In the genomic region with DNA sequence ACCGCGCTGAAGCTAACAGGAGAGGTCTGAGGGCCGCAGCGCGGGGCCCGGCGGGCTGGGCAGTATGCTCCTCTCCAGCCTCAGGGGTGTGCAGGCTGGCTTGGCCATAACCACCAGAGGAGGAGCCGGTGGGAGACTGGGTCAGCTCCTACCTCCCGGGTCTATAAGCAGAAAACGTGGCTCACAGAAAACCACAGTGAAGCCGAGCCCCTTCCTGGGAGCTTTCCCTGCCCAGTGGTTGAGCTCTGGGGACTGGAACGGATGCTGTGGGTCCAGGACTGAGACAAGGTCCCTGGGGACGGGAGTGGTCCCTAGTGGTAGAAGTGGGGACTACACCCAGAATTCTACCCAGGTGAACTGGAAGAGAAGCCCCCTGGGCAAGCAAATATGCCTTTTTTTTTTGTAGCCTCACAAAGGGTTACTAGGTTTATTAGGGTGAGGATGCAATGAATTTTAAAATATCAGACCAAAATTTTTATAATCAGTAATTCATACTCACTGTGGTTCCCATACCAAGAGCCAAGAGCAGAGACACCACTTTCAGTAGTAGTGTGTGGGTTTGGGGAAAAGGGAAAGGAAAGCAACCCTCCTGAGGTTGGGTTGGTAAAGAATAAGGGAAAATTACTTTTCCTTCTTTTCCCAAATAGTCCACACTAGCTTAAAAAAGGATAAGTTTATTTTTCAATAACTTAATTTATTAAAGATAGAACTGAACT, we compare ENCODE assay signal across 8 cellular contexts.
DNase-seq lines count a peak whose midpoint lies in the region; ATAC-seq and TF ChIP-seq lines count a peak whose summit lies in the region.

No MANE protein-coding gene starts in this region.

- TF ChIP-seq CTCF in HFFc6 (IDR thresholded peaks at IDR 0.05) (peak; percentile 75), gastroesophageal sphincter (IDR thresholded peaks at IDR 0.05) (peak; percentile 15 to 51 (median 31)), smooth muscle cell (IDR thresholded peaks at IDR 0.05; ENCODE audit: borderline replicate concordance, insufficient read depth, poor library complexity, severe bottlenecking) (peak; percentile 68)

- intact Hi-C loops in activated T-helper 1 cell treated with anti-CD3 and anti-CD28 coated beads, Interleukin-12 subunit alpha, Interleukin-12 subunit beta, Interleukin-2, Interleukin-4 antibody, amounts not matched to agents 30 ng/mL and 10 ng/mL and 1 ng/mL, durations not matched to agents 14 hours and 24 hours and 36 hours (cut with micrococcal nuclease): loop anchor here (1.0 to 2.0 kb wide), 3 partner anchors 18 to 175 kb away; a partner anchor contains a TSS

- H3K4me2 ChIP-seq in smooth muscle cell: no peak overlapping the region

- H3K27ac ChIP-seq in gastroesophageal sphincter (no peak overlapping the region), smooth muscle cell (ENCODE audit: low read depth) (no peak overlapping the region)

- no peak overlapping the region for H2AFZ ChIP-seq in smooth muscle cell (ENCODE audit: low read depth)

- H3K9ac ChIP-seq in smooth muscle cell (ENCODE audit: low read depth): no peak overlapping the region

- no peaks in the 10 kb centered on the region for H4K20me1 ChIP-seq in smooth muscle cell (ENCODE audit: low read depth)

- ATAC-seq in gastroesophageal sphincter: no peak
- ATAC-seq in GM21528 (IDR thresholded peaks at IDR 0.05; ENCODE audit: low FRiP score, unreplicated experiment): no peak
- ATAC-seq in HG03342 (IDR thresholded peaks at IDR 0.05; ENCODE audit: unreplicated experiment): no peak

- no peaks in the 10 kb centered on the region for H3K4me1 ChIP-seq in gastroesophageal sphincter
- H3K4me1 ChIP-seq in smooth muscle cell (ENCODE audit: low read depth): no peaks in the 10 kb centered on the region

- no peaks in the 10 kb centered on the region for H3K9me3 ChIP-seq in gastroesophageal sphincter
- H3K9me3 ChIP-seq in smooth muscle cell (replicated peaks; ENCODE audit: low read depth): no peaks in the 10 kb centered on the region

- no peaks in the 10 kb centered on the region for H3K79me2 ChIP-seq in smooth muscle cell (ENCODE audit: low read depth)

- H3K4me1 Mint-ChIP-seq in HFFc6 (ENCODE audit: low read depth): no peaks in the 10 kb centered on the region
- peaks cover 51% of the 10 kb centered on the region for H3K4me1 Mint-ChIP-seq in activated T-helper 1 cell treated with anti-CD3 and anti-CD28 coated beads, Interleukin-12 subunit alpha, Interleukin-12 subunit beta, Interleukin-2, Interleukin-4 antibody, amounts not matched to agents 30 ng/mL and 10 ng/mL and 1 ng/mL, durations not matched to agents 14 hours and 24 hours and 36 hours (ENCODE audit: low read depth)

- no peak overlapping the region for H3K4me3 Mint-ChIP-seq in HFFc6
- no peak overlapping the region for H3K4me3 Mint-ChIP-seq in activated T-helper 1 cell treated with anti-CD3 and anti-CD28 coated beads, Interleukin-12 subunit alpha, Interleukin-12 subunit beta, Interleukin-2, Interleukin-4 antibody, amounts not matched to agents 30 ng/mL and 10 ng/mL and 1 ng/mL, durations not matched to agents 14 hours and 24 hours and 36 hours

- H3F3A ChIP-seq in smooth muscle cell (ENCODE audit: low read depth): no peaks in the 10 kb centered on the region

- no peaks in the 10 kb centered on the region; the same call in 1 of the 2 replicates for H3K9me3 Mint-ChIP-seq in HFFc6
- no peaks in the 10 kb centered on the region for H3K9me3 Mint-ChIP-seq in activated T-helper 1 cell treated with anti-CD3 and anti-CD28 coated beads, Interleukin-12 subunit alpha, Interleukin-12 subunit beta, Interleukin-2, Interleukin-4 antibody, amounts not matched to agents 30 ng/mL and 10 ng/mL and 1 ng/mL, durations not matched to agents 14 hours and 24 hours and 36 hours

- DNase-seq in GM03348 (ENCODE audit: low spot score) (peak; percentile 20), HFFc6 (no peak), OCI-M1 (lab: John Stamatoyannopoulos, UW) (peak; percentile 80), smooth muscle cell (lab: John Stamatoyannopoulos, UW; ENCODE audit: unreplicated experiment) (no peak)
- peak; percentile 58 for DNase-seq in activated T-helper 1 cell treated with anti-CD3 and anti-CD28 coated beads, Interleukin-12 subunit alpha, Interleukin-12 subunit beta, Interleukin-2, Interleukin-4 antibody, amounts not matched to agents 30 ng/mL and 10 ng/mL and 1 ng/mL, durations not matched to agents 14 hours and 24 hours and 36 hours (ENCODE audit: low spot score)

- no peaks in the 10 kb centered on the region for H3K36me3 Mint-ChIP-seq in HFFc6 (ENCODE audit: low read depth)
- peaks cover 2% of the 10 kb centered on the region for H3K36me3 Mint-ChIP-seq in activated T-helper 1 cell treated with anti-CD3 and anti-CD28 coated beads, Interleukin-12 subunit alpha, Interleukin-12 subunit beta, Interleukin-2, Interleukin-4 antibody, amounts not matched to agents 30 ng/mL and 10 ng/mL and 1 ng/mL, durations not matched to agents 14 hours and 24 hours and 36 hours (ENCODE audit: low read depth)

- H3K27me3 ChIP-seq in gastroesophageal sphincter: peaks cover 33% of the 10 kb centered on the region
- H3K27me3 ChIP-seq in smooth muscle cell (ENCODE audit: low read depth): peaks cover 5% of the 10 kb centered on the region

- TF ChIP-seq EP300 in gastroesophageal sphincter (IDR thresholded peaks at IDR 0.05): no peak

- no peak overlapping the region for H3K27ac Mint-ChIP-seq in HFFc6
- no peak overlapping the region for H3K27ac Mint-ChIP-seq in activated T-helper 1 cell treated with anti-CD3 and anti-CD28 coated beads, Interleukin-12 subunit alpha, Interleukin-12 subunit beta, Interleukin-2, Interleukin-4 antibody, amounts not matched to agents 30 ng/mL and 10 ng/mL and 1 ng/mL, durations not matched to agents 14 hours and 24 hours and 36 hours

- H3K36me3 ChIP-seq in gastroesophageal sphincter (no peaks in the 10 kb centered on the region), smooth muscle cell (ENCODE audit: low read depth) (no peaks in the 10 kb centered on the region)

- no peaks in the 10 kb centered on the region; the same call in 1 of the 2 replicates for H3K27me3 Mint-ChIP-seq in HFFc6 (ENCODE audit: insufficient read depth)
- H3K27me3 Mint-ChIP-seq in activated T-helper 1 cell treated with anti-CD3 and anti-CD28 coated beads, Interleukin-12 subunit alpha, Interleukin-12 subunit beta, Interleukin-2, Interleukin-4 antibody, amounts not matched to agents 30 ng/mL and 10 ng/mL and 1 ng/mL, durations not matched to agents 14 hours and 24 hours and 36 hours (ENCODE audit: insufficient read depth): no peaks in the 10 kb centered on the region

- TF ChIP-seq POLR2A in gastroesophageal sphincter (IDR thresholded peaks at IDR 0.05): no peak

- H3K4me3 ChIP-seq in gastroesophageal sphincter: no peak overlapping the region
- H3K4me3 ChIP-seq in smooth muscle cell: no peak overlapping the region

- WGBS in gastroesophageal sphincter (ENCODE audit: low coverage in 1 of 2), 2 donors: 0 to 19% methylated on average over 1 to 4 of the region's 13 CpGs
- WGBS in smooth muscle cell (ENCODE audit: low lambda C conversion rate): 55% methylated on average over 13 of the region's 13 CpGs

Comparison
In these comparisons a context has a peak if more than half of its experiments do, and no peak if none do; other contexts are left out.
1. DNase-seq: peak in GM03348 (single experiment), OCI-M1 (single experiment) and activated T-helper 1 cell treated with anti-CD3 and anti-CD28 coated beads, Interleukin-12 subunit alpha, Interleukin-12 subunit beta, Interleukin-2, Interleukin-4 antibody, amounts not matched to agents 30 ng/mL and 10 ng/mL and 1 ng/mL, durations not matched to agents 14 hours and 24 hours and 36 hours (single experiment); none in HFFc6 (single experiment) and smooth muscle cell (single experiment).
2. Peak in every context shown above with its lines, with median percentiles within 50 percentile points of each other: CTCF ChIP-seq.